Comparison of ENCODE assay signal across 8 cellular contexts in the genomic region with DNA sequence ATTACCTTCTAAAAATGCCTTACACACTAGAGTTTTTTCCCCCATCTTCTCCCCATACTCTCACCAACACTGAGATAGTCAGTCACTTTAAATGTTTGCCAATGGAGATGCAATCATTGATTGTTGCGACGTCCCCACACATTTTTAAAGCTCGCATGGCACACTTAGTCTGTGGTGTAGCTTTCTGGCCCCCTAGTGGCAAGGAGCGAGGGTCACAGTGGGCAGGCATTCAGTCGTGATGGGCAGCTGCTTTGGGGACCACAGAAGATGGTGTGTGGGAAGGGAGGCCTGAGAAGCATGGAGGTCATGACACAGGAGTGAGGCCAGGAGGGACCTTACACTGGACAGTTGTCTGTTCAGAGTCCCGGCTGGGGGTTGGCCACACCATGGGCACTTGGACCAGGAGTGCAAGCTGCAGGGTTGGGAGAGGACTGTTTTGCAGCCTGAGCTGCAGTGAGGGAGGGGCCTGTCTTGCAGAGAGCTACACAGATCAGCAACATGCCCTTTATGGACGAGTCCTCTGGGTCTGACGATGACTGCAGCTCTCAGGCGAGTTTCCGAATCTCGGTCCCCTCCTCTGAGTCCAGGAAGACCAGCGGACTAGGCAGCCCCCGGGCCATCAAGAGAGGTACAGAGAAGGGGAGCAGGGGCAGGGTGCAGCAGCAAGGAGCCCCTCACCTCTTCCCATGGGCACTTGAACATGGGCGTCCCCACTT. TPM values are rescaled to one million over a fixed set of nuclear protein-coding genes. Genes with fewer than 3 reads are reported as not detected.
DNase-seq lines count a peak whose midpoint lies in the region; TF ChIP-seq lines count a peak whose summit lies in the region.

No MANE protein-coding gene starts in this region.

- peaks cover 3% of the 10 kb centered on the region for H3K36me3 Mint-ChIP-seq in type B pancreatic cell

- no peak overlapping the region for H3K27ac ChIP-seq in 22Rv1

- no peaks in the 10 kb centered on the region for H3K9me3 Mint-ChIP-seq in type B pancreatic cell

- H3K27me3 Mint-ChIP-seq in type B pancreatic cell, result no peaks in the 10 kb centered on the region

- H3K4me1 Mint-ChIP-seq in type B pancreatic cell (ENCODE audit: unreplicated experiment), result peaks cover 17% of the 10 kb centered on the region

- H3K27ac Mint-ChIP-seq in type B pancreatic cell, result peak overlapping the region; percentile 8

- peak; percentile 94 for TF ChIP-seq RAD21 in Ishikawa (IDR thresholded peaks at IDR 0.05; ENCODE audit: low read depth)

- DNase-seq in SHP77 treated with DMSO at 0.1 percent for 48 hours (lab: John Stamatoyannopoulos, UW), result peak; percentile 6
- peak; percentile 87 for DNase-seq in activated effector memory CD4-positive, alpha-beta T cell treated with anti-CD3 and anti-CD28 coated beads, Interleukin-2, amount 50 U/mL, for 16 hours
- DNase-seq in germinal center (ENCODE audit: low spot score), result peak; percentile 64
- peak; percentile 76 for DNase-seq in pons (ENCODE audit: low spot score)
- DNase-seq in type B pancreatic cell (ENCODE audit: extremely low spot score, unreplicated experiment), result no peak

- H3K4me3 Mint-ChIP-seq in type B pancreatic cell, result no peak overlapping the region

- peak; percentile 87 for TF ChIP-seq CTCF in 22Rv1 (IDR thresholded peaks at IDR 0.05)
- peak; percentile 86 for TF ChIP-seq CTCF in GM12874 (IDR thresholded peaks at IDR 0.05; ENCODE audit: insufficient read depth, low read depth, low read length)
- TF ChIP-seq CTCF in type B pancreatic cell (conservative IDR thresholded peaks at IDR 0.05), result peak; percentile 91

- TF ChIP-seq EP300 in Ishikawa (IDR thresholded peaks at IDR 0.05; ENCODE audit: borderline replicate concordance), result no peak

TF ChIP-seq in Ishikawa, 13 proteins besides CTCF, POLR2A, EP300 and RAD21:
- no peak for TF ChIP-seq ZBTB7A (IDR thresholded peaks at IDR 0.05; ENCODE audit: low read depth)
- no peak for TF ChIP-seq TEAD4 (IDR thresholded peaks at IDR 0.05)
- TF ChIP-seq, protein P1, sequence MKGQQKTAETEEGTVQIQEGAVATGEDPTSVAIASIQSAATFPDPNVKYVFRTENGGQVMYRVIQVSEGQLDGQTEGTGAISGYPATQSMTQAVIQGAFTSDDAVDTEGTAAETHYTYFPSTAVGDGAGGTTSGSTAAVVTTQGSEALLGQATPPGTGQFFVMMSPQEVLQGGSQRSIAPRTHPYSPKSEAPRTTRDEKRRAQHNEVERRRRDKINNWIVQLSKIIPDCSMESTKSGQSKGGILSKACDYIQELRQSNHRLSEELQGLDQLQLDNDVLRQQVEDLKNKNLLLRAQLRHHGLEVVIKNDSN (IDR thresholded peaks at IDR 0.05), result no peak
- TF ChIP-seq YY1 (IDR thresholded peaks at IDR 0.05; ENCODE audit: low read depth), result no peak
- no peak for TF ChIP-seq NFIC (IDR thresholded peaks at IDR 0.05)
- no peak for TF ChIP-seq CEBPB (IDR thresholded peaks at IDR 0.05)
- no peak for TF ChIP-seq TAF1 (IDR thresholded peaks at IDR 0.05; ENCODE audit: low read depth)
- TF ChIP-seq, protein P2, sequence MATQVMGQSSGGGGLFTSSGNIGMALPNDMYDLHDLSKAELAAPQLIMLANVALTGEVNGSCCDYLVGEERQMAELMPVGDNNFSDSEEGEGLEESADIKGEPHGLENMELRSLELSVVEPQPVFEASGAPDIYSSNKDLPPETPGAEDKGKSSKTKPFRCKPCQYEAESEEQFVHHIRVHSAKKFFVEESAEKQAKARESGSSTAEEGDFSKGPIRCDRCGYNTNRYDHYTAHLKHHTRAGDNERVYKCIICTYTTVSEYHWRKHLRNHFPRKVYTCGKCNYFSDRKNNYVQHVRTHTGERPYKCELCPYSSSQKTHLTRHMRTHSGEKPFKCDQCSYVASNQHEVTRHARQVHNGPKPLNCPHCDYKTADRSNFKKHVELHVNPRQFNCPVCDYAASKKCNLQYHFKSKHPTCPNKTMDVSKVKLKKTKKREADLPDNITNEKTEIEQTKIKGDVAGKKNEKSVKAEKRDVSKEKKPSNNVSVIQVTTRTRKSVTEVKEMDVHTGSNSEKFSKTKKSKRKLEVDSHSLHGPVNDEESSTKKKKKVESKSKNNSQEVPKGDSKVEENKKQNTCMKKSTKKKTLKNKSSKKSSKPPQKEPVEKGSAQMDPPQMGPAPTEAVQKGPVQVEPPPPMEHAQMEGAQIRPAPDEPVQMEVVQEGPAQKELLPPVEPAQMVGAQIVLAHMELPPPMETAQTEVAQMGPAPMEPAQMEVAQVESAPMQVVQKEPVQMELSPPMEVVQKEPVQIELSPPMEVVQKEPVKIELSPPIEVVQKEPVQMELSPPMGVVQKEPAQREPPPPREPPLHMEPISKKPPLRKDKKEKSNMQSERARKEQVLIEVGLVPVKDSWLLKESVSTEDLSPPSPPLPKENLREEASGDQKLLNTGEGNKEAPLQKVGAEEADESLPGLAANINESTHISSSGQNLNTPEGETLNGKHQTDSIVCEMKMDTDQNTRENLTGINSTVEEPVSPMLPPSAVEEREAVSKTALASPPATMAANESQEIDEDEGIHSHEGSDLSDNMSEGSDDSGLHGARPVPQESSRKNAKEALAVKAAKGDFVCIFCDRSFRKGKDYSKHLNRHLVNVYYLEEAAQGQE (IDR thresholded peaks at IDR 0.05; ENCODE audit: low read depth), result no peak
- no peak for TF ChIP-seq TCF12 (IDR thresholded peaks at IDR 0.05; ENCODE audit: low read depth)

RNA-seq across cellular contexts. Expression of a gene that starts 28.6 kb away (rescaled TPM):
- 19.0 and 20.3 TPM in 2 replicates for total RNA-seq in type B pancreatic cell (ENCODE audit: low replicate concordance)

RNA-seq across cellular contexts. Expression of a gene that starts 38.3 kb away (rescaled TPM):
- 25.3 and 40.0 TPM in 2 replicates for total RNA-seq in type B pancreatic cell (ENCODE audit: low replicate concordance)

RNA-seq across cellular contexts. Expression of a gene that starts 48.3 kb away (rescaled TPM):
- total RNA-seq in type B pancreatic cell (ENCODE audit: low replicate concordance), result 11.5 and 18.2 TPM in 2 replicates
